ENCODE assay signal across 8 cellular contexts in genomic region chrX:48509245-48509590, GRCh38. TPM values are rescaled to one million over a fixed set of nuclear protein-coding genes. Genes with fewer than 3 reads are reported as not detected.
DNase-seq lines count a peak whose midpoint lies in the region; ATAC-seq and TF ChIP-seq lines count a peak whose summit lies in the region.

No MANE protein-coding gene starts in this region.

- no peaks in the 10 kb centered on the region for H3K4me1 ChIP-seq in gastrocnemius medialis

- H3K36me3 Mint-ChIP-seq in activated T-cell treated with anti-CD3 and anti-CD28 coated beads, Interleukin-2, amount 50 U/mL, for 72 hours (ENCODE audit: insufficient read depth in 2 of 2) = peaks cover 0 to 1% of the 10 kb centered on the region in 2 donors
- no peaks in the 10 kb centered on the region for H3K36me3 Mint-ChIP-seq in T-helper 17 cell (ENCODE audit: low read depth)

- intact Hi-C loops in Right ventricle myocardium inferior (cut with DNase I) = loop anchor here (5.0 kb wide), 1 partner anchor 427 kb away; no protein-coding TSS in a partner anchor
- intact Hi-C loops in gastrocnemius medialis (cut with DNase I; ENCODE audit: low total_unique reads) = no loop called here

- peak overlapping the region; percentile 83 to 85 (median 84) for H3K27ac ChIP-seq in gastrocnemius medialis

- no peaks in the 10 kb centered on the region for H3K9me3 ChIP-seq in T-helper 17 cell (ENCODE audit: control insufficient read depth, low read length, poor library complexity, severe bottlenecking)
- no peaks in the 10 kb centered on the region for H3K9me3 ChIP-seq in gastrocnemius medialis

- H3K36me3 ChIP-seq in gastrocnemius medialis = no peaks in the 10 kb centered on the region

- no peaks in the 10 kb centered on the region for H3K9me3 Mint-ChIP-seq in activated T-cell treated with anti-CD3 and anti-CD28 coated beads, Interleukin-2, amount 50 U/mL, for 72 hours

- H3K4me3 Mint-ChIP-seq in activated T-cell treated with anti-CD3 and anti-CD28 coated beads, Interleukin-2, amount 50 U/mL, for 72 hours = peak overlapping the region; percentile 88 to 91
- H3K4me3 Mint-ChIP-seq in T-helper 17 cell = peak overlapping the region; percentile 93

- H3K27me3 ChIP-seq in gastrocnemius medialis = no peaks in the 10 kb centered on the region

- no peak for DNase-seq in activated T-cell treated with anti-CD3 and anti-CD28 coated beads, Interleukin-2, amount 50 U/mL, for 72 hours
- no peak for DNase-seq in activated T-cell treated with anti-CD3 and anti-CD28 coated beads, Interleukin-2, amount 50 U/mL, for 1 hour
- DNase-seq in T-helper 17 cell (no peak), Right ventricle myocardium inferior (ENCODE audit: missing footprints) (no peak), gastrocnemius medialis (no peak), NCI-H1417 (lab: John Stamatoyannopoulos, UW) (no peak), NCI-H1694 (lab: John Stamatoyannopoulos, UW) (no peak)
- no peak for DNase-seq in stimulated activated CD4-positive, alpha-beta T cell treated with anti-CD3 and anti-CD28 coated beads, Interleukin-1b, Interleukin-23, amount 100 ng/mL, for 48 hours

- no peak for TF ChIP-seq CTCF in gastrocnemius medialis (IDR thresholded peaks at IDR 0.05 in 4 of 5, conservative IDR thresholded peaks at IDR 0.05 in 1 of 5)

- H3K27ac Mint-ChIP-seq in activated T-cell treated with anti-CD3 and anti-CD28 coated beads, Interleukin-2, amount 50 U/mL, for 72 hours = no peak overlapping the region
- H3K27ac Mint-ChIP-seq in T-helper 17 cell = peak overlapping the region; percentile 90

- peak overlapping the region; percentile 68 to 78 (median 76) for H3K4me3 ChIP-seq in gastrocnemius medialis

- no peak for TF ChIP-seq POLR2A in gastrocnemius medialis (IDR thresholded peaks at IDR 0.05)

- peaks cover 8% of the 10 kb centered on the region for H3K4me1 Mint-ChIP-seq in activated T-cell treated with anti-CD3 and anti-CD28 coated beads, Interleukin-2, amount 50 U/mL, for 72 hours (ENCODE audit: low read depth)
- peaks cover 15% of the 10 kb centered on the region for H3K4me1 Mint-ChIP-seq in T-helper 17 cell

- ATAC-seq in activated T-cell treated with anti-CD3 and anti-CD28 coated beads, Interleukin-2, amount 50 U/mL, for 72 hours (replicated peaks in 1 of 2) = peak; percentile 8 to 27
- ATAC-seq in T-helper 17 cell = peak; percentile 53
- peak; percentile 11 for ATAC-seq in Right ventricle myocardium inferior
- ATAC-seq in gastrocnemius medialis = no peak

- in situ Hi-C loops in gastrocnemius medialis (cut with MboI; ENCODE audit: low sequenced_read_pairs in 4 of 4) = no loop called here

- H3K27me3 Mint-ChIP-seq in activated T-cell treated with anti-CD3 and anti-CD28 coated beads, Interleukin-2, amount 50 U/mL, for 72 hours (ENCODE audit: low read depth) = no peaks in the 10 kb centered on the region
- H3K27me3 Mint-ChIP-seq in T-helper 17 cell = no peaks in the 10 kb centered on the region

RNA-seq across cellular contexts. Expression of gene PORCN, which starts 0.4 kb away (rescaled TPM):
- total RNA-seq in activated T-cell treated with anti-CD3 and anti-CD28 coated beads, Interleukin-2, amount 50 U/mL, for 72 hours = 10 to 100 TPM; 19.4 to 20.3 TPM
- total RNA-seq in T-helper 17 cell (10 to 100 TPM; 13.3 to 18.0 TPM), Right ventricle myocardium inferior (13.5 TPM), gastrocnemius medialis (10 to 100 TPM; 11.4 to 18.7 (median 12.3) TPM)

RNA-seq across cellular contexts. Expression of gene EBP, which starts 12.4 kb away (rescaled TPM):
- 100 to 1,000 TPM; 112 to 113 TPM for total RNA-seq in activated T-cell treated with anti-CD3 and anti-CD28 coated beads, Interleukin-2, amount 50 U/mL, for 72 hours
- 10 to 100 TPM; 43.9 to 53.6 TPM for total RNA-seq in T-helper 17 cell
- total RNA-seq in Right ventricle myocardium inferior = 54.1 TPM
- total RNA-seq in gastrocnemius medialis = 1 to 10 TPM; 2.7 to 5.3 (median 4.3) TPM

RNA-seq across cellular contexts. Expression of gene TBC1D25, which starts 30.3 kb away (rescaled TPM):
- 10 to 100 TPM; 20.4 to 20.5 TPM for total RNA-seq in activated T-cell treated with anti-CD3 and anti-CD28 coated beads, Interleukin-2, amount 50 U/mL, for 72 hours
- 10 to 100 TPM; 23.2 to 31.3 TPM for total RNA-seq in T-helper 17 cell
- 20.5 TPM for total RNA-seq in Right ventricle myocardium inferior
- total RNA-seq in gastrocnemius medialis = 10 to 100 TPM; 10.3 to 14.8 (median 11.9) TPM

RNA-seq across cellular contexts. Expression of gene FTSJ1, which starts 33.2 kb away (rescaled TPM):
- 10 to 100 TPM; 64.3 to 68.7 TPM for total RNA-seq in activated T-cell treated with anti-CD3 and anti-CD28 coated beads, Interleukin-2, amount 50 U/mL, for 72 hours
- 10 to 100 TPM; 59.9 to 70.1 TPM for total RNA-seq in T-helper 17 cell
- total RNA-seq in Right ventricle myocardium inferior = 15.7 TPM
- 10 to 100 TPM; 31.4 to 47.7 (median 38.2) TPM for total RNA-seq in gastrocnemius medialis

RNA-seq across cellular contexts. Expression of gene SLC38A5, which starts 39.2 kb away (rescaled TPM):
- total RNA-seq in activated T-cell treated with anti-CD3 and anti-CD28 coated beads, Interleukin-2, amount 50 U/mL, for 72 hours = 10 to 100 TPM; 64.8 to 78.8 TPM
- total RNA-seq in T-helper 17 cell (10 to 100 TPM; 25.2 to 27.7 TPM), Right ventricle myocardium inferior (1.2 TPM), gastrocnemius medialis (under 1 TPM in 2 of 4 donors, not detected in 2; 0.46 to 0.69 TPM)

Comparison
In these comparisons a context has a peak if more than half of its experiments do, and no peak if none do; other contexts are left out.
1. ATAC-seq: peak in activated T-cell treated with anti-CD3 and anti-CD28 coated beads, Interleukin-2, amount 50 U/mL, for 72 hours (2 of 2), T-helper 17 cell (single experiment) and Right ventricle myocardium inferior (single experiment); none in gastrocnemius medialis (0 of 2).